In the genomic region with DNA sequence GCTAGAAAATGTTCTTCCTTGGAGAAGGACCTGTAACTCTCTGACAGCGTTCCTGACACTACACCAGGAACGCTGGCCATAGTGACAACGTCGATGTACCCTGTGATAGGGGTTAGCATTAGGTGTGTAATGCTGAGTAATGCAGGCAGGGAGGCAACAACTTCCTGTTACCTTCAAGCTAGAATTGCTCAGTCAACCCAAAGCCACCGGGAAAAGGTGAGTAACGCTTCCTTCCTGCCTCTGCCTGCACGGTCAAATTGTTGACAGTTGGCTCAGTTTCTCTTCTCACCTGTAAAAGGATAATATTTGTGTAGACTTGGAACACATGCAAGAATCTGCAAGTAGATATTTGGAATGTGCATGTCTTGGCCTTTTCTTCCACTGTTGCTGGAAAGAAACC, we compare ENCODE assay signal across 10 cellular contexts. TPM values are rescaled to one million over a fixed set of nuclear protein-coding genes. Genes with fewer than 3 reads are reported as not detected.
DNase-seq lines count a peak whose midpoint lies in the region; ATAC-seq and TF ChIP-seq lines count a peak whose summit lies in the region.
"Had no signal": no experiment of that assay in that cellular context is flagged by ENCODE, and none has a peak within 500 bp of the region (broad histone marks: within the 10 kb centered on the region; RNA-seq: fewer than 3 reads in every experiment).

No MANE protein-coding gene starts in this region.

- H3K27ac Mint-ChIP-seq in activated T-helper 1 cell treated with anti-CD3 and anti-CD28 coated beads, Interleukin-12 subunit alpha, Interleukin-12 subunit beta, Interleukin-2, Interleukin-4 antibody, amounts not matched to agents 30 ng/mL and 10 ng/mL and 1 ng/mL, durations not matched to agents 14 hours and 24 hours and 36 hours: peak overlapping the region; percentile 79

- H3K36me3 Mint-ChIP-seq in activated T-helper 1 cell treated with anti-CD3 and anti-CD28 coated beads, Interleukin-12 subunit alpha, Interleukin-12 subunit beta, Interleukin-2, Interleukin-4 antibody, amounts not matched to agents 30 ng/mL and 10 ng/mL and 1 ng/mL, durations not matched to agents 14 hours and 24 hours and 36 hours (ENCODE audit: low read depth): peaks cover 8% of the 10 kb centered on the region

- H3K4me3 ChIP-seq in left lung: no peak overlapping the region
- H3K4me3 ChIP-seq: thoracic aorta had no signal

- DNase-seq in SIG-M5 treated with dmso at 0.1 percent for 504 hours (lab: John Stamatoyannopoulos, UW; ENCODE audit: unreplicated experiment) (peak; percentile 16), SIG-M5 (lab: John Stamatoyannopoulos, UW) (no peak), left lung (no peak), ureter (ENCODE audit: low spot score) (peak; percentile 78), NCI-H748 (lab: John Stamatoyannopoulos, UW; ENCODE audit: unreplicated experiment) (no peak), mesenteric fat pad (ENCODE audit: low spot score) (no peak)
- peak; percentile 54 for DNase-seq in activated T-helper 1 cell treated with anti-CD3 and anti-CD28 coated beads, Interleukin-12 subunit alpha, Interleukin-12 subunit beta, Interleukin-2, Interleukin-4 antibody, amounts not matched to agents 30 ng/mL and 10 ng/mL and 1 ng/mL, durations not matched to agents 14 hours and 24 hours and 36 hours (ENCODE audit: low spot score)

- H3K27me3 ChIP-seq in left lung: no peaks in the 10 kb centered on the region

- no peaks in the 10 kb centered on the region for H3K36me3 ChIP-seq in left lung

- peaks cover 82% of the 10 kb centered on the region for H3K4me1 Mint-ChIP-seq in activated T-helper 1 cell treated with anti-CD3 and anti-CD28 coated beads, Interleukin-12 subunit alpha, Interleukin-12 subunit beta, Interleukin-2, Interleukin-4 antibody, amounts not matched to agents 30 ng/mL and 10 ng/mL and 1 ng/mL, durations not matched to agents 14 hours and 24 hours and 36 hours (ENCODE audit: low read depth)

- H3K9me3 ChIP-seq in left lung: no peaks in the 10 kb centered on the region
- H3K9me3 ChIP-seq: thoracic aorta had no signal

- intact Hi-C loops in activated T-helper 1 cell treated with anti-CD3 and anti-CD28 coated beads, Interleukin-12 subunit alpha, Interleukin-12 subunit beta, Interleukin-2, Interleukin-4 antibody, amounts not matched to agents 30 ng/mL and 10 ng/mL and 1 ng/mL, durations not matched to agents 14 hours and 24 hours and 36 hours (cut with micrococcal nuclease): loop anchor here (1.0 kb wide), 1 partner anchor 9 kb away; no protein-coding TSS in a partner anchor
- intact Hi-C loops in left lung (cut with DNase I): no loop called here

- H3K27me3 Mint-ChIP-seq in activated T-helper 1 cell treated with anti-CD3 and anti-CD28 coated beads, Interleukin-12 subunit alpha, Interleukin-12 subunit beta, Interleukin-2, Interleukin-4 antibody, amounts not matched to agents 30 ng/mL and 10 ng/mL and 1 ng/mL, durations not matched to agents 14 hours and 24 hours and 36 hours (ENCODE audit: insufficient read depth): no peaks in the 10 kb centered on the region

- H3K4me3 Mint-ChIP-seq in activated T-helper 1 cell treated with anti-CD3 and anti-CD28 coated beads, Interleukin-12 subunit alpha, Interleukin-12 subunit beta, Interleukin-2, Interleukin-4 antibody, amounts not matched to agents 30 ng/mL and 10 ng/mL and 1 ng/mL, durations not matched to agents 14 hours and 24 hours and 36 hours: peak overlapping the region; percentile 27

- TF ChIP-seq CTCF in left lung (IDR thresholded peaks at IDR 0.05): no peak

- no peaks in the 10 kb centered on the region for H3K4me1 ChIP-seq in left lung

- peaks cover 3% of the 10 kb centered on the region for H3K9me3 Mint-ChIP-seq in activated T-helper 1 cell treated with anti-CD3 and anti-CD28 coated beads, Interleukin-12 subunit alpha, Interleukin-12 subunit beta, Interleukin-2, Interleukin-4 antibody, amounts not matched to agents 30 ng/mL and 10 ng/mL and 1 ng/mL, durations not matched to agents 14 hours and 24 hours and 36 hours

- no peak overlapping the region for H3K27ac ChIP-seq in left lung
- H3K27ac ChIP-seq: thoracic aorta had no signal

- ATAC-seq in left lung (peak; percentile 47), GM21381 (IDR thresholded peaks at IDR 0.05; ENCODE audit: unreplicated experiment) (no peak)

RNA-seq across cellular contexts. Expression of a gene that starts 12.7 kb away (rescaled TPM):
- total RNA-seq in activated T-helper 1 cell treated with anti-CD3 and anti-CD28 coated beads, Interleukin-12 subunit alpha, Interleukin-12 subunit beta, Interleukin-2, Interleukin-4 antibody, amounts not matched to agents 30 ng/mL and 10 ng/mL and 1 ng/mL, durations not matched to agents 14 hours and 24 hours and 36 hours: 0.78 and 1.2 TPM in 2 replicates
- total RNA-seq in left lung: 1 to 10 TPM; 2.8 to 5.5 TPM
- 21.8 TPM for total RNA-seq in ureter
- 1.4 TPM for total RNA-seq in mesenteric fat pad
- total RNA-seq: A172 had no signal

Comparison
In these comparisons a context has a peak if more than half of its experiments do, and no peak if none do; other contexts are left out.
1. DNase-seq: peak in SIG-M5 treated with dmso at 0.1 percent for 504 hours (single experiment), activated T-helper 1 cell treated with anti-CD3 and anti-CD28 coated beads, Interleukin-12 subunit alpha, Interleukin-12 subunit beta, Interleukin-2, Interleukin-4 antibody, amounts not matched to agents 30 ng/mL and 10 ng/mL and 1 ng/mL, durations not matched to agents 14 hours and 24 hours and 36 hours (single experiment) and ureter (single experiment); none in SIG-M5 (single experiment), left lung (0 of 2), NCI-H748 (single experiment) and mesenteric fat pad (single experiment).